ENCODE assay signal across 8 cellular contexts in the genomic region with DNA sequence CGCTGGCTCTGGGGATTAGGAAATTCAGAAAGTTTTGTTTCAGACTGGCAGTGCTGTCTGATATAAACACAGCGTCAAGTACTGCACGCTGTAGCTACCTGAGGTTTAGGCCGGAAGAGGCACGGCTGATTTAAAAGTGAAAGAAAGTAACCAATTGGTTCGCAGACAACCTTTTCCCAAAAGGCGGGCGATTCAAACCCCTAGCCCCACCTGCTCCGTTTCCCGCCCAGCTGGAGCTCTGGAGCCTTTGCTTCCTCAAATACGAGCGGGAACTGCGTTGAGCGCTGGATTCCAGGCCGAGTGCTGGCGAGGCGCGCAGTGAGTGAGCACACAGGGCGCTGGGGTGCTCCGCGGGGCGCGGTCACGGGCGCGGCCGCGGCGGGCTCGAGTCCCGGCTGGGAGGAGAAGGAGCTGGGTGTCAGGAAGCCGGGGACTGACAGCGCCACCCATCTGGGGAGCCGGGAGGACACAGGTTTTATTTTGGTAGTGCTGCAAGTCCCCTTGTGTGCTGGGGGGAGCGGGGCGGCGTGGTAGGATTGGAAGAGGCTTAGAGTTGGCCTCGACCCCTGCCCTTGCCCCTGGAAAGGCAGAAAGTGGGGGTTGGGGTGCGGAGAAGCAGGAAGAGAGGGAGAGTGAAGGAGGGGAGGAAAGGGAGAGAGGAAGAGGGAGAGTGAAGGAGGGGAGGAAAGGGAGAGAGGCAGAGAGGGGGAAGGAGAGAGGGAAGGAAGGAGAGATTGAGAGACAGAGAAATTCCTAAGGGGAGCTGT. TPM values are rescaled to one million over a fixed set of nuclear protein-coding genes. Genes with fewer than 3 reads are reported as not detected.
A peak's percentile ranks its signal among the peaks of the same experiment; 100 is the strongest.
DNase-seq lines count a peak whose midpoint lies in the region; ATAC-seq lines count a peak whose summit lies in the region.

No MANE protein-coding gene starts in this region.

- ATAC-seq in GM19438 (IDR thresholded peaks at IDR 0.05; ENCODE audit: low read depth, unreplicated experiment) (peak; percentile 64), esophagus mucosa (peak; percentile 82)

- CTCF ChIA-PET in CD8-positive, alpha-beta memory T cell (lab: Charles Lee) = interaction anchor here (0.9 to 3.1 kb wide), 6 partner anchors 9 to 426 kb away, joined by 3 to 31 read pairs (median 8); a partner anchor contains a TSS

- no peaks in the 10 kb centered on the region for H3K36me3 ChIP-seq in CD8-positive, alpha-beta memory T cell (ENCODE audit: insufficient read depth, low read length)
- H3K36me3 ChIP-seq in mucosa of stomach (ENCODE audit: control insufficient read depth, insufficient read depth, low read length) = no peaks in the 10 kb centered on the region

- peaks cover 47 to 83% (median 77%) of the 10 kb centered on the region in 3 donors for H3K4me1 Mint-ChIP-seq in CD8-positive, alpha-beta memory T cell

- POLR2A ChIA-PET in CD8-positive, alpha-beta memory T cell (lab: Charles Lee) = interaction anchor here (0.6 kb wide), 1 partner anchor 162 kb away, joined by 3 read pairs; no protein-coding TSS in a partner anchor

- no peaks in the 10 kb centered on the region for H3K27me3 Mint-ChIP-seq in CD8-positive, alpha-beta memory T cell

- no peaks in the 10 kb centered on the region for H3K9me3 ChIP-seq in CD8-positive, alpha-beta memory T cell (ENCODE audit: low read length)
- H3K9me3 ChIP-seq in mucosa of stomach (ENCODE audit: control insufficient read depth, low read length) = no peaks in the 10 kb centered on the region

- peak overlapping the region; percentile 54 for H3K9ac ChIP-seq in mucosa of stomach (ENCODE audit: low read length)

- peak overlapping the region; percentile 89 for H3K4me3 ChIP-seq in CD8-positive, alpha-beta memory T cell (ENCODE audit: low read length)
- H3K4me3 ChIP-seq in mucosa of stomach (ENCODE audit: low read length) = peak overlapping the region; percentile 52

- peaks cover 7 to 51% (median 10%) of the 10 kb centered on the region in 3 donors for H3K36me3 Mint-ChIP-seq in CD8-positive, alpha-beta memory T cell

- no peaks in the 10 kb centered on the region for H3K27me3 ChIP-seq in CD8-positive, alpha-beta memory T cell (ENCODE audit: insufficient read depth, low read length, poor library complexity, severe bottlenecking)
- H3K27me3 ChIP-seq in mucosa of stomach (ENCODE audit: control insufficient read depth, insufficient read depth, low read length) = no peaks in the 10 kb centered on the region

- peak overlapping the region; percentile 95 to 99 (median 97) for H3K4me3 Mint-ChIP-seq in CD8-positive, alpha-beta memory T cell

- peak overlapping the region; percentile 25 for H3K27ac ChIP-seq in CD8-positive, alpha-beta memory T cell (ENCODE audit: low read depth, low read length)

- peak overlapping the region; percentile 92 to 99 (median 96) for H3K27ac Mint-ChIP-seq in CD8-positive, alpha-beta memory T cell

- H3K9me3 Mint-ChIP-seq in CD8-positive, alpha-beta memory T cell = no peaks in the 10 kb centered on the region

- peak; percentile 59 to 80 (median 78) for DNase-seq in CD8-positive, alpha-beta memory T cell
- DNase-seq in HK-2 (ENCODE audit: unreplicated experiment) = peak; percentile 78
- peak; percentile 94 for DNase-seq in NOMO-1 treated with DMSO at 0.1 percent for 48 hours (lab: John Stamatoyannopoulos, UW; ENCODE audit: unreplicated experiment)
- DNase-seq in activated T-cell treated with anti-CD3 and anti-CD28 coated beads for 48 hours (ENCODE audit: low read depth) = peak; percentile 65
- DNase-seq in stimulated activated CD8-positive, alpha-beta memory T cell treated with anti-CD3 and anti-CD28 coated beads, Interleukin-7, amount 100 ng/mL, for 24 hours (ENCODE audit: low read depth) = peak; percentile 26

- peaks cover 30% of the 10 kb centered on the region for H3K4me1 ChIP-seq in CD8-positive, alpha-beta memory T cell (ENCODE audit: insufficient read depth, low read length)
- H3K4me1 ChIP-seq in mucosa of stomach (ENCODE audit: control insufficient read depth, insufficient read depth, low read length) = peaks cover 22% of the 10 kb centered on the region

RNA-seq across cellular contexts. Expression of a gene that starts 2.1 kb away (rescaled TPM):
- total RNA-seq in CD8-positive, alpha-beta memory T cell = 10 to 100 TPM; 71.1 to 73.5 TPM
- 31.7 TPM for polyA plus RNA-seq in CD8-positive, alpha-beta memory T cell
- 7.5 TPM for total RNA-seq in esophagus mucosa

RNA-seq across cellular contexts. Expression of a gene that starts 27.2 kb away (rescaled TPM):
- under 1 TPM; 0.24 to 0.38 TPM for total RNA-seq in CD8-positive, alpha-beta memory T cell
- 0.98 TPM for polyA plus RNA-seq in CD8-positive, alpha-beta memory T cell
- 3.3 TPM for total RNA-seq in esophagus mucosa

RNA-seq across cellular contexts. Expression of a gene that starts 37.7 kb away (rescaled TPM):
- total RNA-seq in CD8-positive, alpha-beta memory T cell = 10 to 100 TPM; 40.9 to 46.5 TPM
- polyA plus RNA-seq in CD8-positive, alpha-beta memory T cell = 0.12 TPM
- total RNA-seq in esophagus mucosa = 9.6 TPM

RNA-seq across cellular contexts. Expression of a gene that starts 58.7 kb away (rescaled TPM):
- total RNA-seq in CD8-positive, alpha-beta memory T cell = not detected
- not detected for polyA plus RNA-seq in CD8-positive, alpha-beta memory T cell
- not detected for total RNA-seq in esophagus mucosa

Comparison
In these comparisons a context has a peak if more than half of its experiments do, and no peak if none do; other contexts are left out.
1. Peak in every context shown above with its lines: DNase-seq, ATAC-seq, H3K4me3 ChIP-seq and H3K27ac ChIP-seq.
2. DNase-seq: peak in every context shown above with its lines; median percentile 94 in NOMO-1 treated with DMSO at 0.1 percent for 48 hours; 78 in CD8-positive, alpha-beta memory T cell; 78 in HK-2; 65 in activated T-cell treated with anti-CD3 and anti-CD28 coated beads for 48 hours; 26 in stimulated activated CD8-positive, alpha-beta memory T cell treated with anti-CD3 and anti-CD28 coated beads, Interleukin-7, amount 100 ng/mL, for 24 hours.